In genomic region chr7:36473454-36474282, GRCh38 we compare ENCODE assay signal across 8 cellular contexts.
A peak's percentile ranks its signal among the peaks of the same experiment; 100 is the strongest.
DNase-seq lines count a peak whose midpoint lies in the region; ATAC-seq and TF ChIP-seq lines count a peak whose summit lies in the region.

No MANE protein-coding gene starts in this region.

- no peak overlapping the region for H4K8ac ChIP-seq in IMR-90 (ENCODE audit: low read depth in 2 of 2, low read length in 2 of 2)

- POLR2A ChIA-PET in IMR-90 (lab: Charles Lee; ENCODE audit: unreplicated experiment), result no interaction called here

- H3K9ac ChIP-seq in IMR-90 (ENCODE audit: low read depth, low read length), result no peak overlapping the region

- H3K4me1 Mint-ChIP-seq in osteocyte (ENCODE audit: unreplicated experiment), result peaks cover 18% of the 10 kb centered on the region

- H3K36me3 Mint-ChIP-seq in osteocyte (ENCODE audit: unreplicated experiment), result no peaks in the 10 kb centered on the region

- H3K9me1 ChIP-seq in IMR-90 (ENCODE audit: insufficient read depth, low read length), result peaks cover 3% of the 10 kb centered on the region; the same call in 1 of the 2 replicates

- intact Hi-C loops in IMR-90 (cut with micrococcal nuclease) (loop anchor here (1.0 to 5.0 kb wide), 2 partner anchors 709 to 729 kb away; no protein-coding TSS in a partner anchor), lower leg skin (cut with DNase I; ENCODE audit: low total_unique reads) (no loop called here)

- H3K4ac ChIP-seq in IMR-90 (ENCODE audit: low read depth, low read length), result peak overlapping the region; percentile 31; the same call in 1 of the 2 replicates

- H2BK15ac ChIP-seq in IMR-90 (ENCODE audit: low read depth, low read length), result no peak overlapping the region

- dilution Hi-C loops in IMR-90 (cut with HindIII; ENCODE audit: low sequenced_read_pairs, unreplicated experiment), result no loop called here

- peaks cover 4% of the 10 kb centered on the region; the same call in 1 of the 2 replicates for H3K27me3 ChIP-seq in IMR-90 (ENCODE audit: control insufficient read depth, insufficient read depth, low read length)

- no peak overlapping the region for H2BK20ac ChIP-seq in IMR-90 (ENCODE audit: low read depth, low read length)

- no peak overlapping the region for H2AK9ac ChIP-seq in IMR-90 (replicated peaks; ENCODE audit: low read depth, low read length, poor library complexity)

- no peak overlapping the region for H3K27ac Mint-ChIP-seq in osteocyte (ENCODE audit: unreplicated experiment)

- no peak overlapping the region for H4K91ac ChIP-seq in IMR-90 (ENCODE audit: insufficient read depth, low read depth, low read length)

- H3K9me3 ChIP-seq in IMR-90 (ENCODE audit: control insufficient read depth, insufficient read depth, low read length), result no peaks in the 10 kb centered on the region

- H3K4me1 ChIP-seq in IMR-90 (ENCODE audit: control insufficient read depth, insufficient read depth, low read length), result no peaks in the 10 kb centered on the region

- ATAC-seq in IMR-90 (ENCODE audit: low read depth), result peak; percentile 53
- no peak for ATAC-seq in activated CD4-positive, CD25-positive, alpha-beta regulatory T cell treated with anti-CD3 and anti-CD28 coated beads, Interleukin-2, amount 50 U/mL, for 24 hours

- H3K56ac ChIP-seq in IMR-90 (ENCODE audit: extremely low read depth, insufficient read depth, low read length), result no peak overlapping the region

- no peak for TF ChIP-seq POLR2A in IMR-90 (IDR thresholded peaks at IDR 0.05; ENCODE audit: low read depth, low read length)
- TF ChIP-seq POLR2A in erythroblast (IDR thresholded peaks at IDR 0.05; ENCODE audit: low read length), result no peak
- TF ChIP-seq POLR2A in lower leg skin (IDR thresholded peaks at IDR 0.05), result no peak

- TF ChIP-seq RAD21 in IMR-90 (IDR thresholded peaks at IDR 0.05; ENCODE audit: low read length), result peak; percentile 59

- H3K4me3 Mint-ChIP-seq in osteocyte (ENCODE audit: unreplicated experiment), result no peak overlapping the region

- H4K5ac ChIP-seq in IMR-90 (ENCODE audit: low read depth, low read length), result no peak overlapping the region

- WGBS in IMR-90 (ENCODE audit: extremely low coverage in 2 of 2, insufficient read length in 1 of 2), 2 experiments, result 95% methylated on average over 7 of the region's 12 CpGs; no CpG with 5 or more reads in 1 of the 2 experiments
- 70 to 71% methylated on average over 10 to 12 of the region's 12 CpGs for WGBS in lower leg skin, 2 donors

- no TSS peak for BruUV-seq in IMR-90 (replicated peaks; lab: Mats Ljungman, UMichigan)

- H3K27me3 Mint-ChIP-seq in osteocyte (ENCODE audit: unreplicated experiment), result no peaks in the 10 kb centered on the region

- no peak overlapping the region for H2AK5ac ChIP-seq in IMR-90 (ENCODE audit: low read depth, low read length)

- H2BK120ac ChIP-seq in IMR-90 (ENCODE audit: low read depth, low read length), result no peak overlapping the region

- in situ Hi-C loops in IMR-90 (cut with MboI; ENCODE audit: low sequenced_read_pairs), result no loop called here

- H3K23ac ChIP-seq in IMR-90 (ENCODE audit: low read depth, low read length), result no peak overlapping the region

- peak overlapping the region; percentile 73 for H2AFZ ChIP-seq in IMR-90 (replicated peaks; ENCODE audit: low read length, poor library complexity)

- no peak overlapping the region for H3K18ac ChIP-seq in IMR-90 (ENCODE audit: low read depth, low read length)

- no peak overlapping the region for H3K27ac ChIP-seq in IMR-90 (ENCODE audit: insufficient read depth, low read length)

- H2BK5ac ChIP-seq in IMR-90 (ENCODE audit: low read depth, low read length, poor library complexity, severe bottlenecking), result no peak overlapping the region

- no peak overlapping the region for H3K4me3 ChIP-seq in IMR-90 (ENCODE audit: insufficient read depth, low read depth, low read length)
- no peak overlapping the region for H3K4me3 ChIP-seq in lower leg skin (ENCODE audit: low read depth, poor library complexity, severe bottlenecking)

- DNase-seq in NCI-H187 (lab: John Stamatoyannopoulos, UW) (peak; percentile 4 to 38), NCI-H187 treated with DMSO at 0.1 percent for 48 hours (lab: John Stamatoyannopoulos, UW) (no peak), IMR-90 (no peak), SK-N-DZ (ENCODE audit: low spot score) (peak; percentile 65), erythroblast (lab: John Stamatoyannopoulos, UW) (peak; percentile 28 to 54), osteocyte (ENCODE audit: extremely low spot score, unreplicated experiment) (no peak), lower leg skin (ENCODE audit: low spot score in 2 of 2) (no peak)

- no peak overlapping the region for H3K4me2 ChIP-seq in IMR-90 (ENCODE audit: low read depth, low read length)

- H3K79me1 ChIP-seq in IMR-90 (ENCODE audit: low read depth in 1 of 2, low read length in 2 of 2), result no peaks in the 10 kb centered on the region

- H3K14ac ChIP-seq in IMR-90 (replicated peaks; ENCODE audit: low read depth, low read length), result no peak overlapping the region

- CTCF ChIA-PET in IMR-90 (lab: Yijun Ruan, JAX), result interaction anchor here (0.9 to 1.2 kb wide), 2 partner anchors 9 to 24 kb away, joined by 4 read pairs; no protein-coding TSS in a partner anchor

- no peaks in the 10 kb centered on the region for H4K20me1 ChIP-seq in IMR-90 (ENCODE audit: insufficient read depth, low read length)

- TF ChIP-seq CTCF in IMR-90 (conservative IDR thresholded peaks at IDR 0.05; ENCODE audit: low read depth, low read length) (peak; percentile 42), osteocyte (IDR thresholded peaks at IDR 0.05) (peak; percentile 45), lower leg skin (IDR thresholded peaks at IDR 0.05) (no peak)

- no peaks in the 10 kb centered on the region for H3K36me3 ChIP-seq in IMR-90 (ENCODE audit: control insufficient read depth, insufficient read depth, low read length)

- H3K9me3 Mint-ChIP-seq in osteocyte (ENCODE audit: unreplicated experiment), result no peaks in the 10 kb centered on the region

TF ChIP-seq in IMR-90, 13 proteins besides CTCF, POLR2A, EP300 and RAD21:
- TF ChIP-seq CEBPB (IDR thresholded peaks at IDR 0.05; ENCODE audit: low read depth, low read length) (peak; percentile 20; the same call in 1 of the 2 replicates), ELK1 (IDR thresholded peaks at IDR 0.05; ENCODE audit: borderline replicate concordance, low read depth, low read length) (no peak), SMC3 (IDR thresholded peaks at IDR 0.05; ENCODE audit: low read depth, low read length) (peak; percentile 34)

Comparison
In these comparisons a context has a peak if more than half of its experiments do, and no peak if none do; other contexts are left out.
1. DNase-seq: peak in NCI-H187 (2 of 2), SK-N-DZ (single experiment) and erythroblast (2 of 2); none in NCI-H187 treated with DMSO at 0.1 percent for 48 hours (single experiment), IMR-90 (single experiment), osteocyte (single experiment) and lower leg skin (0 of 2).
2. CTCF ChIP-seq: peak in IMR-90 (single experiment) and osteocyte (single experiment); none in lower leg skin (0 of 3).